In the genomic region with DNA sequence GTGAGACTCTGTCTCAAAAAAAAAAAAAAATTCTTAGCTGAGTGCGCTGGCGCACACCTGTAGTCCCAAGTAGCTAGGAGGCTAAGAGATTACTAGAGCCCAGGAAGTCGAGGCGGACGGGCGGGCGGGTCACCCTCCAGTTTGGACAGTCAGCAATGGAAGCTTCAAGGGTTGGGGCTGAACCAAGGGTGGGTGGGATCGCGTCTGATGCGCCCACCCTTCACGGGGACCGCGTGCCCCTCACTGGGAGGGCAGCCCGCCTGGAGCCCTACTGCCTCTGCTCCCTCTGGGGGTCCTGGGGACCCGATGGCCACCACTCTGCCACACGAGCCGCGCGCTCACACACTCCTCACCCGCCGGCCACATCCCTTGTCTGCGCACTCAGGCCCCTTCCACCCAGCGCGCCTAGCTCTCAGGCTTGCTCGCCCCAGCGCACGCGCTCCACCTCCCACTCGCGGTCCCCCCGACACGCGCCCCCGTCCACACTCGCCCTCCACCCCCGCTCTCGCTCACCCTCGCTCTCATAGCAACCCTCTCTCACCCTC, we compare ENCODE assay signal across 8 cellular contexts. TPM values are rescaled to one million over a fixed set of nuclear protein-coding genes. Genes with fewer than 3 reads are reported as not detected.
DNase-seq lines count a peak whose midpoint lies in the region; ATAC-seq and TF ChIP-seq lines count a peak whose summit lies in the region.

No MANE protein-coding gene starts in this region.

- H3K23ac ChIP-seq in IMR-90 (ENCODE audit: low read depth, low read length): peak overlapping the region; percentile 29

- TF ChIP-seq CTCF in IMR-90 (conservative IDR thresholded peaks at IDR 0.05; ENCODE audit: low read depth, low read length): no peak

- H3K27me3 Mint-ChIP-seq in activated naive CD8-positive, alpha-beta T cell treated with anti-CD3 and anti-CD28 coated beads, Interleukin-2, amount 50 U/mL, for 24 hours: no peaks in the 10 kb centered on the region

- no peak for TF ChIP-seq RAD21 in IMR-90 (IDR thresholded peaks at IDR 0.05; ENCODE audit: low read length)

- no peak overlapping the region for H2BK20ac ChIP-seq in IMR-90 (ENCODE audit: low read depth, low read length)

- H2BK15ac ChIP-seq in IMR-90 (ENCODE audit: low read depth, low read length): no peak overlapping the region

- H3K9me3 ChIP-seq in IMR-90 (ENCODE audit: control insufficient read depth, insufficient read depth, low read length): no peaks in the 10 kb centered on the region

- H3K14ac ChIP-seq in IMR-90 (replicated peaks; ENCODE audit: low read depth, low read length): peak overlapping the region; percentile 71; the same call in 1 of the 2 replicates

- in situ Hi-C loops in IMR-90 (cut with MboI; ENCODE audit: low sequenced_read_pairs): no loop called here

- H3K9me3 Mint-ChIP-seq in activated naive CD8-positive, alpha-beta T cell treated with anti-CD3 and anti-CD28 coated beads, Interleukin-2, amount 50 U/mL, for 24 hours: no peaks in the 10 kb centered on the region

- H2AK5ac ChIP-seq in IMR-90 (ENCODE audit: low read depth, low read length): peak overlapping the region; percentile 75; the same call in 1 of the 2 replicates

- CTCF ChIA-PET in IMR-90 (lab: Yijun Ruan, JAX): no interaction called here

- BruUV-seq in IMR-90 (replicated peaks; lab: Mats Ljungman, UMichigan): no TSS peak

- 0 out of 2 replicates have a peak, but pooled peaks cover 8% of the 10 kb centered on the region for H3K9me1 ChIP-seq in IMR-90 (ENCODE audit: insufficient read depth, low read length)

- intact Hi-C loops in IMR-90 (cut with micrococcal nuclease): no loop called here

- no peaks in the 10 kb centered on the region; the same call in none of the 2 replicates for H4K20me1 ChIP-seq in IMR-90 (ENCODE audit: insufficient read depth, low read length)

- peak overlapping the region in 1 of 2 experiments; percentile 20; a peak in 2 of 4 replicates for H4K8ac ChIP-seq in IMR-90 (ENCODE audit: low read depth in 2 of 2, low read length in 2 of 2)

- TF ChIP-seq POLR2A in IMR-90 (IDR thresholded peaks at IDR 0.05; ENCODE audit: low read depth, low read length): no peak

- peak overlapping the region; percentile 60 for H3K9ac ChIP-seq in IMR-90 (ENCODE audit: low read depth, low read length)

- no peak overlapping the region for H4K91ac ChIP-seq in IMR-90 (ENCODE audit: insufficient read depth, low read depth, low read length)

- peak overlapping the region; percentile 94 for H2AK9ac ChIP-seq in IMR-90 (replicated peaks; ENCODE audit: low read depth, low read length, poor library complexity)

- no peak overlapping the region for H2BK120ac ChIP-seq in IMR-90 (ENCODE audit: low read depth, low read length)

- no peaks in the 10 kb centered on the region; the same call in 1 of the 2 replicates for H3K36me3 ChIP-seq in IMR-90 (ENCODE audit: control insufficient read depth, insufficient read depth, low read length)

- peak overlapping the region; percentile 64 for H3K4me3 ChIP-seq in IMR-90 (ENCODE audit: insufficient read depth, low read depth, low read length)

- H3K4me3 Mint-ChIP-seq in activated naive CD8-positive, alpha-beta T cell treated with anti-CD3 and anti-CD28 coated beads, Interleukin-2, amount 50 U/mL, for 24 hours: peak overlapping the region; percentile 91

- peaks cover 7% of the 10 kb centered on the region; the same call in 1 of the 2 replicates for H3K4me1 ChIP-seq in IMR-90 (ENCODE audit: control insufficient read depth, insufficient read depth, low read length)

- H3K4ac ChIP-seq in IMR-90 (ENCODE audit: low read depth, low read length): peak overlapping the region; percentile 90; the same call in 1 of the 2 replicates

- peaks cover 9 to 49% of the 10 kb centered on the region in 2 experiments for H3K79me1 ChIP-seq in IMR-90 (ENCODE audit: low read depth in 1 of 2, low read length in 2 of 2)

- peaks cover 3% of the 10 kb centered on the region for H3K36me3 Mint-ChIP-seq in activated naive CD8-positive, alpha-beta T cell treated with anti-CD3 and anti-CD28 coated beads, Interleukin-2, amount 50 U/mL, for 24 hours (ENCODE audit: low read depth)

- peak overlapping the region; percentile 99 for H2AFZ ChIP-seq in IMR-90 (replicated peaks; ENCODE audit: low read length, poor library complexity)

- H4K5ac ChIP-seq in IMR-90 (ENCODE audit: low read depth, low read length): no peak overlapping the region

- 0% methylated on average over 18 of the region's 38 CpGs; no CpG with 5 or more reads in 1 of the 2 experiments for WGBS in IMR-90 (ENCODE audit: extremely low coverage in 2 of 2, insufficient read length in 1 of 2), 2 experiments

- DNase-seq in NCI-H748 (lab: John Stamatoyannopoulos, UW; ENCODE audit: unreplicated experiment) (peak; percentile 53), NCI-H748 treated with DMSO at 0.1 percent for 48 hours (lab: John Stamatoyannopoulos, UW) (no peak), IMR-90 (no peak)
- no peak for DNase-seq in activated naive CD8-positive, alpha-beta T cell treated with anti-CD3 and anti-CD28 coated beads, Interleukin-2, amount 50 U/mL, for 24 hours

- dilution Hi-C loops in IMR-90 (cut with HindIII; ENCODE audit: low sequenced_read_pairs, unreplicated experiment): no loop called here

- peaks cover 23% of the 10 kb centered on the region for H3K4me1 Mint-ChIP-seq in activated naive CD8-positive, alpha-beta T cell treated with anti-CD3 and anti-CD28 coated beads, Interleukin-2, amount 50 U/mL, for 24 hours

- H3K27ac ChIP-seq in IMR-90 (ENCODE audit: insufficient read depth, low read length) (peak overlapping the region; percentile 56), layer of hippocampus (ENCODE audit: low read depth, low read length) (peak overlapping the region; percentile 52), temporal lobe (ENCODE audit: low read depth, low read length) (peak overlapping the region; percentile 38)

- H3K27ac Mint-ChIP-seq in activated naive CD8-positive, alpha-beta T cell treated with anti-CD3 and anti-CD28 coated beads, Interleukin-2, amount 50 U/mL, for 24 hours: peak overlapping the region; percentile 73

- H3K27me3 ChIP-seq in IMR-90 (ENCODE audit: control insufficient read depth, insufficient read depth, low read length) (no peaks in the 10 kb centered on the region), layer of hippocampus (ENCODE audit: control insufficient read depth, insufficient read depth, low read length) (no peaks in the 10 kb centered on the region)

- peak; percentile 31 for ATAC-seq in IMR-90 (ENCODE audit: low read depth)
- peak; percentile 9 for ATAC-seq in activated naive CD8-positive, alpha-beta T cell treated with anti-CD3 and anti-CD28 coated beads, Interleukin-2, amount 50 U/mL, for 24 hours
- ATAC-seq in HG02588 (IDR thresholded peaks at IDR 0.05; ENCODE audit: unreplicated experiment): no peak
- no peak for ATAC-seq in GM18519 (IDR thresholded peaks at IDR 0.05; ENCODE audit: low FRiP score, unreplicated experiment)

- H2BK5ac ChIP-seq in IMR-90 (ENCODE audit: low read depth, low read length, poor library complexity, severe bottlenecking): peak overlapping the region; percentile 21

- POLR2A ChIA-PET in IMR-90 (lab: Charles Lee; ENCODE audit: unreplicated experiment): interaction anchor here (0.6 kb wide), 1 partner anchor 32 kb away, joined by 17 read pairs; no protein-coding TSS in a partner anchor

- H3K18ac ChIP-seq in IMR-90 (ENCODE audit: low read depth, low read length): no peak overlapping the region

- no peak overlapping the region for H3K56ac ChIP-seq in IMR-90 (ENCODE audit: extremely low read depth, insufficient read depth, low read length)

- H3K4me2 ChIP-seq in IMR-90 (ENCODE audit: low read depth, low read length): peak overlapping the region; percentile 83

TF ChIP-seq in IMR-90, 13 proteins besides CTCF, POLR2A, EP300 and RAD21:
- TF ChIP-seq MAZ (IDR thresholded peaks at IDR 0.05; ENCODE audit: borderline replicate concordance, low read depth, low read length) (no peak), NFE2L2 (IDR thresholded peaks at IDR 0.05; ENCODE audit: low read depth, low read length) (no peak), CHD1 (IDR thresholded peaks at IDR 0.05; ENCODE audit: low read depth, low read length) (no peak), MAFK (IDR thresholded peaks at IDR 0.05; ENCODE audit: low read depth, low read length) (no peak), RFX5 (IDR thresholded peaks at IDR 0.05; ENCODE audit: low read depth, low read length) (no peak), CEBPB (IDR thresholded peaks at IDR 0.05; ENCODE audit: low read depth, low read length) (no peak), BHLHE40 (IDR thresholded peaks at IDR 0.05; ENCODE audit: low read depth, low read length) (no peak), SMC3 (IDR thresholded peaks at IDR 0.05; ENCODE audit: low read depth, low read length) (no peak), MXI1 (IDR thresholded peaks at IDR 0.05; ENCODE audit: borderline replicate concordance, low read depth, low read length) (no peak)
- TF ChIP-seq, protein P1, sequence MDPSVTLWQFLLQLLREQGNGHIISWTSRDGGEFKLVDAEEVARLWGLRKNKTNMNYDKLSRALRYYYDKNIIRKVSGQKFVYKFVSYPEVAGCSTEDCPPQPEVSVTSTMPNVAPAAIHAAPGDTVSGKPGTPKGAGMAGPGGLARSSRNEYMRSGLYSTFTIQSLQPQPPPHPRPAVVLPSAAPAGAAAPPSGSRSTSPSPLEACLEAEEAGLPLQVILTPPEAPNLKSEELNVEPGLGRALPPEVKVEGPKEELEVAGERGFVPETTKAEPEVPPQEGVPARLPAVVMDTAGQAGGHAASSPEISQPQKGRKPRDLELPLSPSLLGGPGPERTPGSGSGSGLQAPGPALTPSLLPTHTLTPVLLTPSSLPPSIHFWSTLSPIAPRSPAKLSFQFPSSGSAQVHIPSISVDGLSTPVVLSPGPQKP (IDR thresholded peaks at IDR 0.05; ENCODE audit: borderline replicate concordance, low read depth, low read length): no peak

RNA-seq across cellular contexts. Expression of gene CHID1, which starts 0.5 kb away (rescaled TPM):
- total RNA-seq in IMR-90 (2012; rRNA removed): 30.3 and 34.2 TPM in 2 replicates
- 121 and 140 TPM in 2 replicates for polyA plus RNA-seq in IMR-90 (2012; rRNA removed)
- polyA plus RNA-seq in IMR-90 (2012; cell fraction: cytosol; rRNA removed): 278 and 288 TPM in 2 replicates
- 60.7 and 79.7 TPM in 2 replicates for polyA plus RNA-seq in IMR-90 (2012; cell fraction: nucleus; rRNA removed; ENCODE audit: low replicate concordance)
- 17.5 TPM for total RNA-seq in temporal lobe

RNA-seq across cellular contexts. Expression of gene AP2A2, which starts 15.6 kb away (rescaled TPM):
- 19.9 and 20.3 TPM in 2 replicates for total RNA-seq in IMR-90 (2012; rRNA removed)
- polyA plus RNA-seq in IMR-90 (2012; rRNA removed): 49.0 and 53.6 TPM in 2 replicates
- 46.9 and 51.2 TPM in 2 replicates for polyA plus RNA-seq in IMR-90 (2012; cell fraction: cytosol; rRNA removed)
- 155 and 163 TPM in 2 replicates for polyA plus RNA-seq in IMR-90 (2012; cell fraction: nucleus; rRNA removed; ENCODE audit: low replicate concordance)
- 39.8 TPM for total RNA-seq in temporal lobe

Comparison
In these comparisons a context has a peak if more than half of its experiments do, and no peak if none do; other contexts are left out.
1. ATAC-seq: peak in IMR-90 (single experiment) and activated naive CD8-positive, alpha-beta T cell treated with anti-CD3 and anti-CD28 coated beads, Interleukin-2, amount 50 U/mL, for 24 hours (single experiment); none in HG02588 (single experiment) and GM18519 (single experiment).
2. Peak in every context shown above with its lines, with median percentiles within 50 percentile points of each other: H3K27ac ChIP-seq.